32 cellular contexts compared by ENCODE assay signal in the genomic region with DNA sequence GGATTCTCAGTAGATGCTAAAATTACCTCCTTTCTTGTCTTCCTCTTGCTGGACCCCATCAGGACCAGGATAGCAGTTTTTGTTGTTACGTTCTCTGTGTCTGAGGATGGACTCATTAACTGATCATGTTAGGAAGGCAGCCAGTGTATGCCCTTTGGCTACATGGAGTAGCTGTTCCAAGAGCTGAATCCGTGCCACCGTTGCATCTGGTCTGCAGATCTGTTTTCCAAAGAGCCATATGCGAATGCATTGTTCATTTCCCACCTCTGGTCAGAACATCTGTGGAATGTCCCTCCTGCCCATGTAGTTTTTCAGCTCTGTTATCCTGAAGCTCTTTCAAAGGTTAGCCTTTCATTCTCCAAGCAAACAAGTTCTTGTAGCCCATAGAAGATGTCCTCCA.
"Had no signal": no experiment of that assay in that cellular context is flagged by ENCODE, and none has a peak within 500 bp of the region (broad histone marks: within the 10 kb centered on the region; RNA-seq: fewer than 3 reads in every experiment).

No MANE protein-coding gene starts in this region.

- H3K27me3 Mint-ChIP-seq: activated CD4-positive, alpha-beta memory T cell treated with anti-CD3 and anti-CD28 coated beads for 36 hours; activated CD4-positive, alpha-beta T cell treated with anti-CD3 and anti-CD28 coated beads for 36 hours; activated CD8-positive, alpha-beta T cell treated with anti-CD3 and anti-CD28 coated beads for 36 hours; activated naive CD8-positive, alpha-beta T cell treated with anti-CD3 and anti-CD28 coated beads for 36 hours; activated T-helper 17 cell treated with anti-CD3 and anti-CD28 coated beads, Interleukin-2, amount 50 U/mL, for 72 hours had no signal

- H3K4me3 Mint-ChIP-seq: activated B cell treated with CpG ODN at 0.5 μM for 24 hours; activated CD4-positive, alpha-beta memory T cell treated with anti-CD3 and anti-CD28 coated beads for 36 hours; activated CD4-positive, alpha-beta T cell treated with anti-CD3 and anti-CD28 coated beads for 36 hours; activated CD8-positive, alpha-beta T cell treated with anti-CD3 and anti-CD28 coated beads for 36 hours; activated naive CD4-positive, alpha-beta T cell treated with anti-CD3 and anti-CD28 coated beads for 36 hours; activated naive CD8-positive, alpha-beta T cell treated with anti-CD3 and anti-CD28 coated beads for 36 hours; activated T-cell treated with anti-CD3 and anti-CD28 coated beads, Interleukin-2, amount 50 U/mL, for 4 hours; activated T-cell treated with anti-CD3 and anti-CD28 coated beads, Interleukin-2, amount 50 U/mL, for 72 hours; activated T-helper 1 cell treated with anti-CD3 and anti-CD28 coated beads, Interleukin-12 subunit alpha, Interleukin-12 subunit beta, Interleukin-2, Interleukin-4 antibody, amounts not matched to agents 30 ng/mL and 10 ng/mL and 1 ng/mL, durations not matched to agents 14 hours and 24 hours and 36 hours; activated T-helper 17 cell treated with anti-CD3 and anti-CD28 coated beads, Interleukin-2, amount 50 U/mL, for 72 hours; T-helper 1 cell treated with Interleukin-12 subunit alpha and Interleukin-12 subunit beta and Interleukin-4 antibody, amounts not matched to agents 30 μg/mL and 1 μg/mL, for 36 hours; T-helper 2 cell treated with Interferon-gamma antibody and Interleukin-4, amounts not matched to agents 5 μg/mL and 100 μg/mL, for 36 hours had no signal

- H3K36me3 Mint-ChIP-seq: activated naive CD8-positive, alpha-beta T cell treated with anti-CD3 and anti-CD28 coated beads for 36 hours had no signal

- H3K27ac Mint-ChIP-seq: activated B cell treated with CpG ODN at 0.5 μM for 24 hours; activated CD4-positive, alpha-beta memory T cell treated with anti-CD3 and anti-CD28 coated beads for 36 hours; activated CD4-positive, alpha-beta T cell treated with anti-CD3 and anti-CD28 coated beads for 36 hours; activated CD8-positive, alpha-beta T cell treated with anti-CD3 and anti-CD28 coated beads for 36 hours; activated naive CD4-positive, alpha-beta T cell treated with anti-CD3 and anti-CD28 coated beads for 36 hours; activated naive CD4-positive, alpha-beta T cell treated with anti-CD3 and anti-CD28 coated beads, Interleukin-2, amount 50 U/mL, for 72 hours; activated naive CD8-positive, alpha-beta T cell treated with anti-CD3 and anti-CD28 coated beads for 36 hours; activated T-cell treated with anti-CD3 and anti-CD28 coated beads, Interleukin-2, amount 50 U/mL, for 72 hours; activated T-helper 1 cell treated with anti-CD3 and anti-CD28 coated beads, Interleukin-12 subunit alpha, Interleukin-12 subunit beta, Interleukin-2, Interleukin-4 antibody, amounts not matched to agents 30 ng/mL and 10 ng/mL and 1 ng/mL, durations not matched to agents 14 hours and 24 hours and 36 hours; activated T-helper 17 cell treated with anti-CD3 and anti-CD28 coated beads, Interleukin-2, amount 50 U/mL, for 72 hours; T-helper 1 cell treated with Interleukin-12 subunit alpha and Interleukin-12 subunit beta and Interleukin-4 antibody, amounts not matched to agents 30 μg/mL and 1 μg/mL, for 36 hours; T-helper 2 cell treated with Interferon-gamma antibody and Interleukin-4, amounts not matched to agents 5 μg/mL and 100 μg/mL, for 36 hours had no signal

- DNase-seq: activated B cell treated with CpG ODN at 0.5 μM for 24 hours; activated CD4-positive, alpha-beta memory T cell treated with anti-CD3 and anti-CD28 coated beads for 36 hours; activated CD4-positive, alpha-beta T cell treated with anti-CD3 and anti-CD28 coated beads for 36 hours; activated CD4-positive, alpha-beta T cell treated with anti-CD3 and anti-CD28 coated beads for 48 hours; activated CD4-positive, alpha-beta T cell treated with anti-CD3 and anti-CD28 coated beads, Interleukin-2, amount 50 U/mL, for 1 hour; activated CD4-positive, alpha-beta T cell treated with anti-CD3 and anti-CD28 coated beads, Interleukin-2, amount 50 U/mL, for 4 hours; activated CD4-positive, CD25-positive, alpha-beta regulatory T cell treated with anti-CD3 and anti-CD28 coated beads, Interleukin-2, amount 50 U/mL, for 72 hours; activated CD8-positive, alpha-beta memory T cell treated with anti-CD3 and anti-CD28 coated beads, Interleukin-2, amount 50 U/mL, for 4 hours; activated CD8-positive, alpha-beta T cell treated with anti-CD3 and anti-CD28 coated beads for 36 hours; activated effector memory CD4-positive, alpha-beta T cell treated with anti-CD3 and anti-CD28 coated beads, Interleukin-2, amount 50 U/mL, for 16 hours; activated gamma-delta T cell treated with Interleukin-2 at 50 U/mL for 16 hours; activated naive CD4-positive, alpha-beta T cell; activated naive CD4-positive, alpha-beta T cell treated with anti-CD3 and anti-CD28 coated beads for 36 hours; activated naive CD4-positive, alpha-beta T cell treated with anti-CD3 and anti-CD28 coated beads, Interleukin-2, amount 50 U/mL, for 16 hours; activated naive CD8-positive, alpha-beta T cell treated with anti-CD3 and anti-CD28 coated beads for 36 hours; activated T-cell treated with anti-CD3 and anti-CD28 coated beads for 4 hours; activated T-cell treated with anti-CD3 and anti-CD28 coated beads, Interleukin-2, amount 50 U/mL, for 1 hour; activated T-cell treated with anti-CD3 and anti-CD28 coated beads, Interleukin-2, amount 50 U/mL, for 4 hours; activated T-cell treated with anti-CD3 and anti-CD28 coated beads, Interleukin-2, amount 50 U/mL, for 72 hours; adrenal gland; amniotic stem cell; aorta; brain microvascular endothelial cell; central memory CD4-positive, alpha-beta T cell; T-helper 2 cell; T-helper 9 cell had no signal

- H3K4me1 Mint-ChIP-seq: activated B cell treated with CpG ODN at 0.5 μM for 24 hours; activated T-helper 17 cell treated with anti-CD3 and anti-CD28 coated beads, Interleukin-2, amount 50 U/mL, for 72 hours had no signal

- ATAC-seq: activated CD4-positive, alpha-beta T cell treated with anti-CD3 and anti-CD28 coated beads for 36 hours; activated CD8-positive, alpha-beta T cell treated with anti-CD3 and anti-CD28 coated beads for 36 hours; activated naive CD4-positive, alpha-beta T cell treated with anti-CD3 and anti-CD28 coated beads, Interleukin-2, amount 50 U/mL, for 72 hours; activated T-cell treated with anti-CD3 and anti-CD28 coated beads, Interleukin-2, amount 50 U/mL, for 4 hours; activated T-cell treated with anti-CD3 and anti-CD28 coated beads, Interleukin-2, amount 50 U/mL, for 72 hours; activated T-helper 17 cell treated with anti-CD3 and anti-CD28 coated beads, Interleukin-2, amount 50 U/mL, for 72 hours; body of pancreas had no signal
